Comparison of ENCODE assay signal across 2 cellular contexts in the genomic region with DNA sequence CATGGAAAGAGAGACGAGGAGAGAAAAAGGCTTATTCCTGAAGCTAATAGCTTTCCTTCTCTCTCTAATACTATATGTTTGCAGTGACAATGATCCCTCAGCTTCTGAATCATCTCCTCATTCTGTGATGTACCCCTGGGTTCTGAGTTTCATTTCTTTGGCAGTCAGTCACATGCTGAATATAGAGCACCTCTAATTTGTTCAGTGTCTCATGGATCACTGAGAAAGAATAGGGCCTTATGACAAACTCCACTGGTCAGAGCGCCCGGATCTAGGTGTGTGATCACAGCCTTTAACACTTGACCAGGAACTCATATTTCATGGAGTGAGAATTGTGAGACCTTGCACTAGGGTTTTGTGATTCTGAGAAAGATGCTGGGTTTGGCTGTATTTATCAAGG. TPM values are rescaled to one million over a fixed set of nuclear protein-coding genes. Genes with fewer than 3 reads are reported as not detected.
"Had no signal": no experiment of that assay in that cellular context is flagged by ENCODE, and none has a peak within 500 bp of the region (broad histone marks: within the 10 kb centered on the region; RNA-seq: fewer than 3 reads in every experiment).

No MANE protein-coding gene starts in this region.

RNA-seq across cellular contexts. Expression of gene CCN1, which starts 54.3 kb away (rescaled TPM):
- total RNA-seq: mononuclear cell; natural killer cell treated with Interleukin-12 subunit alpha and Interleukin-12 subunit beta and Interleukin-15 and Interleukin-18, amount 100 ng/mL, for 72 hours had no signal
